In the genomic region with DNA sequence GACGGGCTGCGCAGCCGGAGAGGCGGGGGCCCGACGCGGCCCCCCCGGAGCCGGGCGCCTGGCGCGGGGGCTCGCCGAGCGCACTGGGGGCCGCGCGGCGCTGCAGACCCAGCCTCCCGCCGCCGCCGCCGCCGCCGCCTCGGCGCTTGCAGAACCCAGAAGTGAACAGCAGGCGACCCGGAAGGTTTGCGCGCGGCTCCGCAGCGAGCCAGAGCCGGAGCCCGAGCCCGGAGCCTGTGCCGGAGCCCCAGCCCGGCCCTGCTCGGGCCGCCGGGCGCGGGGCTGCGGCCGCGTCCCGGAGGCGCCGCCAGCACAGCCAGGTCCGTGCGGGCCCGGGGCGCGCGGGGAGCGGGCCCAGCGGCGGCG, we compare ENCODE assay signal across 8 cellular contexts. TPM values are rescaled to one million over a fixed set of nuclear protein-coding genes. Genes with fewer than 3 reads are reported as not detected.
DNase-seq lines count a peak whose midpoint lies in the region; ATAC-seq and TF ChIP-seq lines count a peak whose summit lies in the region.

TSS of gene ZNF362 (plus strand) at position 158 of the 366 bp plus-strand sequence. CDS start 14,083 bp downstream, outside the sequence.

- H3K27me3 Mint-ChIP-seq in nephron progenitor cell (ENCODE audit: low read depth, poor library complexity) = peaks cover 9% of the 10 kb centered on the region
- H3K27me3 Mint-ChIP-seq in stimulated activated naive CD8-positive, alpha-beta T cell treated with anti-CD3 and anti-CD28 coated beads, Interleukin-15, amount 100 ng/mL, for 72 hours = no peaks in the 10 kb centered on the region

- H3K36me3 ChIP-seq in SJSA1 = peaks cover 28% of the 10 kb centered on the region

- H3K4me1 Mint-ChIP-seq in nephron progenitor cell = peaks cover 57% of the 10 kb centered on the region
- peaks cover 39% of the 10 kb centered on the region for H3K4me1 Mint-ChIP-seq in stimulated activated naive CD8-positive, alpha-beta T cell treated with anti-CD3 and anti-CD28 coated beads, Interleukin-15, amount 100 ng/mL, for 72 hours

- H3K4me3 ChIP-seq in SJSA1 (peak within 1 kb of the TSS; percentile 74), fibroblast of villous mesenchyme (ENCODE audit: low read depth, low read length) (peak within 1 kb of the TSS; percentile 80)

- peak; percentile 40 for ATAC-seq in HG03432 (IDR thresholded peaks at IDR 0.05; ENCODE audit: unreplicated experiment)
- ATAC-seq in stimulated activated naive CD8-positive, alpha-beta T cell treated with anti-CD3 and anti-CD28 coated beads, Interleukin-15, amount 100 ng/mL, for 72 hours = peak; percentile 76

- H3K27ac ChIP-seq in SJSA1 = peak within 1 kb of the TSS; percentile 95

- no peaks in the 10 kb centered on the region for H3K9me3 ChIP-seq in SJSA1 (replicated peaks)

- H3K27me3 ChIP-seq in SJSA1 (replicated peaks) = no peaks in the 10 kb centered on the region

- TF ChIP-seq CTCF in fibroblast of villous mesenchyme (IDR thresholded peaks at IDR 0.05; ENCODE audit: insufficient read depth, low read depth, low read length) (no peak), nephron progenitor cell (IDR thresholded peaks at IDR 0.05) (no peak)

- peak within 1 kb of the TSS; percentile 99 for H3K4me3 Mint-ChIP-seq in nephron progenitor cell
- peak within 1 kb of the TSS; percentile 96 to 98 for H3K4me3 Mint-ChIP-seq in stimulated activated naive CD8-positive, alpha-beta T cell treated with anti-CD3 and anti-CD28 coated beads, Interleukin-15, amount 100 ng/mL, for 72 hours

- H3K27ac Mint-ChIP-seq in nephron progenitor cell = peak within 1 kb of the TSS; percentile 98
- peak within 1 kb of the TSS; percentile 98 to 99 for H3K27ac Mint-ChIP-seq in stimulated activated naive CD8-positive, alpha-beta T cell treated with anti-CD3 and anti-CD28 coated beads, Interleukin-15, amount 100 ng/mL, for 72 hours

- no peaks in the 10 kb centered on the region for H3K9me3 Mint-ChIP-seq in nephron progenitor cell
- H3K9me3 Mint-ChIP-seq in stimulated activated naive CD8-positive, alpha-beta T cell treated with anti-CD3 and anti-CD28 coated beads, Interleukin-15, amount 100 ng/mL, for 72 hours = no peaks in the 10 kb centered on the region

- DNase-seq in DMS 273 (lab: John Stamatoyannopoulos, UW; ENCODE audit: unreplicated experiment) (peak; percentile 84), DMS 273 treated with DMSO at 0.1 percent for 48 hours (lab: John Stamatoyannopoulos, UW) (no peak), SJSA1 (ENCODE audit: low read depth in 1 of 2, low spot score in 2 of 2) (peak in 1 of 2 experiments; percentile 72), activated gamma-delta T cell treated with Interleukin-2 at 50 U/mL for 16 hours (peak; percentile 63), fibroblast of villous mesenchyme (ENCODE audit: low read depth) (peak; percentile 62), nephron progenitor cell (peak; percentile 76)
- peak; percentile 71 to 72 for DNase-seq in stimulated activated naive CD8-positive, alpha-beta T cell treated with anti-CD3 and anti-CD28 coated beads, Interleukin-15, amount 100 ng/mL, for 72 hours

- peaks cover 38% of the 10 kb centered on the region for H3K4me1 ChIP-seq in SJSA1 (replicated peaks)

- peaks cover 7% of the 10 kb centered on the region for H3K36me3 Mint-ChIP-seq in nephron progenitor cell (ENCODE audit: low read depth)

RNA-seq across cellular contexts. Expression of gene ZNF362, which starts in this region (rescaled TPM):
- total RNA-seq in SJSA1 (2014; rRNA removed; shearing (Covaris generic)) = 11.1 and 21.4 TPM in 2 replicates
- total RNA-seq in fibroblast of villous mesenchyme = 9.5 and 12.2 TPM in 2 replicates
